In the genomic region with DNA sequence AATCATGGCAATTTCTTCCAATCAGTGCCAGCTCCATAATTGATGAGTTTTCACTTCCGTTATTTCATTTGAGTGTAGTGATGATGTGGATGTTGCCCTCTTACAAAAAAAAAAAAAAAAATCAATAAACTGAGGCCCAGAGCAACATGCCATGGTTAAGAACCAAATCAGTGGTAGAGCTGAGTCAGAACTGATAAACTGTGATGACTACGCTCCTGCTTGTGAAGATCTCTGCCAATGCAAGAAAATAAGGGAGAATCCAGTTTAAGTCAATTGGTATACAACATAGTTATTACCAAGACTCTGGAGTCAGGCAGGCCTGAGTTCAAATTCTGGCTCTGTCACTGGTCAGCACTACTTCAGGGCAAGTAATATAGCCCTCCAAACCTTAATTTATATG, we compare ENCODE assay signal across 21 cellular contexts.
A peak's percentile ranks its signal among the peaks of the same experiment; 100 is the strongest.
DNase-seq lines count a peak whose midpoint lies in the region; ATAC-seq and TF ChIP-seq lines count a peak whose summit lies in the region.
"Had no signal": no experiment of that assay in that cellular context is flagged by ENCODE, and none has a peak within 500 bp of the region (broad histone marks: within the 10 kb centered on the region; RNA-seq: fewer than 3 reads in every experiment).

No MANE protein-coding gene starts in this region.

- WGBS in gastroesophageal sphincter (ENCODE audit: low coverage in 1 of 2), 2 donors: 73 to 92% methylated on average over 2 of the region's 2 CpGs

- H3K4me3 ChIP-seq in AG09309 (ENCODE audit: control insufficient read depth, low read depth, low read length): no peak overlapping the region
- H3K4me3 ChIP-seq in Karpas-422 (ENCODE audit: low read length): peak overlapping the region; percentile 52
- no peak overlapping the region for H3K4me3 ChIP-seq in brain microvascular endothelial cell (ENCODE audit: low read depth, low read length)
- H3K4me3 ChIP-seq in gastroesophageal sphincter: no peak overlapping the region
- no peak overlapping the region for H3K4me3 ChIP-seq in BE2C (ENCODE audit: low read depth, low read length)
- H3K4me3 ChIP-seq: prostate gland, SJCRH30, uterus had no signal

- peak overlapping the region; percentile 69 for H3K4me2 ChIP-seq in Karpas-422 (ENCODE audit: low read depth, low read length, poor library complexity, severe bottlenecking)

- in situ Hi-C loops in brain microvascular endothelial cell (cut with HindIII; ENCODE audit: low pct_ligation_motif_present, low sequenced_read_pairs): no loop called here

- DNase-seq in AG09309 (ENCODE audit: low read depth) (peak; percentile 34), Karpas-422 (no peak), brain microvascular endothelial cell (peak; percentile 60), BE2C (no peak), mesenteric fat pad (ENCODE audit: low spot score) (no peak)
- DNase-seq: activated CD4-positive, alpha-beta T cell treated with anti-CD3 and anti-CD28 coated beads for 36 hours; activated naive CD4-positive, alpha-beta T cell treated with anti-CD3 and anti-CD28 coated beads, Interleukin-2, amount 50 U/mL, for 16 hours; effector memory CD4-positive, alpha-beta T cell; GOT3; immature natural killer cell; KG1; NCI-H1436 treated with DMSO at 0.1 percent for 48 hours; NCI-H2227 treated with DMSO at 0.1 percent for 48 hours; SJCRH30; stimulated activated naive CD8-positive, alpha-beta T cell treated with anti-CD3 and anti-CD28 coated beads, Interleukin-15, Interleukin-2, amounts not matched to agents 100 U/mL and 50 U/mL, for 24 hours; uterus had no signal

- no peaks in the 10 kb centered on the region for H3K9me3 ChIP-seq in Karpas-422 (ENCODE audit: low read length)
- H3K9me3 ChIP-seq in gastroesophageal sphincter: no peaks in the 10 kb centered on the region
- no peaks in the 10 kb centered on the region for H3K9me3 ChIP-seq in BE2C
- H3K9me3 ChIP-seq: prostate gland, SJCRH30, uterus had no signal

- H3K9ac ChIP-seq in Karpas-422 (ENCODE audit: low read length): peak overlapping the region; percentile 67; the same call in 1 of the 2 replicates

- H3K4me1 ChIP-seq in Karpas-422 (ENCODE audit: low read length) (peaks cover 81% of the 10 kb centered on the region), gastroesophageal sphincter (peaks cover 43 to 74% (median 46%) of the 10 kb centered on the region in 3 donors), BE2C (peaks cover 13% of the 10 kb centered on the region)

- TF ChIP-seq POLR2A in gastroesophageal sphincter (IDR thresholded peaks at IDR 0.05): no peak

- TF ChIP-seq EP300 in gastroesophageal sphincter (IDR thresholded peaks at IDR 0.05): no peak

- no peaks in the 10 kb centered on the region for H3K9me2 ChIP-seq in Karpas-422 (replicated peaks; ENCODE audit: insufficient read depth, low read length)

- ATAC-seq in gastroesophageal sphincter: no peak
- ATAC-seq in esophagus mucosa: no peak
- ATAC-seq in GM21360 (IDR thresholded peaks at IDR 0.05; ENCODE audit: unreplicated experiment): no peak
- ATAC-seq: activated CD4-positive, alpha-beta T cell treated with anti-CD3 and anti-CD28 coated beads for 36 hours; natural killer cell treated with Interleukin-12 subunit alpha and Interleukin-12 subunit beta and Interleukin-15 and Interleukin-18, amount 100 ng/mL, for 72 hours; stimulated activated naive CD8-positive, alpha-beta T cell treated with anti-CD3 and anti-CD28 coated beads, Interleukin-15, Interleukin-2, amounts not matched to agents 100 U/mL and 50 U/mL, for 24 hours had no signal

- no peak overlapping the region for H2AFZ ChIP-seq in Karpas-422 (ENCODE audit: low read length)

- TF ChIP-seq CTCF in AG09309 (IDR thresholded peaks at IDR 0.05; ENCODE audit: control insufficient read depth, insufficient read depth, low read depth, low read length, missing control alignments): no peak
- TF ChIP-seq CTCF in brain microvascular endothelial cell (IDR thresholded peaks at IDR 0.05; ENCODE audit: low read depth, low read length, missing control alignments): no peak
- TF ChIP-seq CTCF in gastroesophageal sphincter (IDR thresholded peaks at IDR 0.05): no peak
- TF ChIP-seq CTCF in BE2C (IDR thresholded peaks at IDR 0.05; ENCODE audit: low read depth, low read length): no peak

- H3K27me3 ChIP-seq in Karpas-422 (ENCODE audit: low read length): no peaks in the 10 kb centered on the region
- H3K27me3 ChIP-seq in brain microvascular endothelial cell (replicated peaks): no peaks in the 10 kb centered on the region
- H3K27me3 ChIP-seq in gastroesophageal sphincter: no peaks in the 10 kb centered on the region
- no peaks in the 10 kb centered on the region for H3K27me3 ChIP-seq in BE2C
- H3K27me3 ChIP-seq: SJCRH30, uterus had no signal

- peak overlapping the region; percentile 97 for H3K27ac ChIP-seq in Karpas-422 (ENCODE audit: low read length)
- H3K27ac ChIP-seq in brain microvascular endothelial cell: peak overlapping the region; percentile 38
- peak overlapping the region; percentile 68 to 88 (median 82) for H3K27ac ChIP-seq in gastroesophageal sphincter
- H3K27ac ChIP-seq: prostate gland, SJCRH30 had no signal

- H3K36me3 ChIP-seq in Karpas-422 (ENCODE audit: insufficient read depth, low read length): peaks cover 22% of the 10 kb centered on the region
- no peaks in the 10 kb centered on the region for H3K36me3 ChIP-seq in brain microvascular endothelial cell (replicated peaks)
- H3K36me3 ChIP-seq in gastroesophageal sphincter: peaks cover 0 to 12% of the 10 kb centered on the region in 2 donors
- H3K36me3 ChIP-seq in BE2C: no peaks in the 10 kb centered on the region
- H3K36me3 ChIP-seq: SJCRH30, uterus had no signal

- H4K20me1 ChIP-seq in Karpas-422 (ENCODE audit: insufficient read depth, low read depth, low read length): no peaks in the 10 kb centered on the region

- H3K79me2 ChIP-seq in Karpas-422 (ENCODE audit: low read length): peaks cover 19% of the 10 kb centered on the region; the same call in 1 of the 2 replicates

Comparison
In these comparisons a context has a peak if more than half of its experiments do, and no peak if none do; other contexts are left out.
1. DNase-seq: peak in AG09309 (single experiment) and brain microvascular endothelial cell (single experiment); none in Karpas-422 (single experiment), BE2C (single experiment) and mesenteric fat pad (single experiment).
2. H3K27ac ChIP-seq: peak in every context shown above with its lines; median percentile 97 in Karpas-422; 82 in gastroesophageal sphincter; 38 in brain microvascular endothelial cell.